ENCODE assay signal across 1 cellular context in the genomic region with DNA sequence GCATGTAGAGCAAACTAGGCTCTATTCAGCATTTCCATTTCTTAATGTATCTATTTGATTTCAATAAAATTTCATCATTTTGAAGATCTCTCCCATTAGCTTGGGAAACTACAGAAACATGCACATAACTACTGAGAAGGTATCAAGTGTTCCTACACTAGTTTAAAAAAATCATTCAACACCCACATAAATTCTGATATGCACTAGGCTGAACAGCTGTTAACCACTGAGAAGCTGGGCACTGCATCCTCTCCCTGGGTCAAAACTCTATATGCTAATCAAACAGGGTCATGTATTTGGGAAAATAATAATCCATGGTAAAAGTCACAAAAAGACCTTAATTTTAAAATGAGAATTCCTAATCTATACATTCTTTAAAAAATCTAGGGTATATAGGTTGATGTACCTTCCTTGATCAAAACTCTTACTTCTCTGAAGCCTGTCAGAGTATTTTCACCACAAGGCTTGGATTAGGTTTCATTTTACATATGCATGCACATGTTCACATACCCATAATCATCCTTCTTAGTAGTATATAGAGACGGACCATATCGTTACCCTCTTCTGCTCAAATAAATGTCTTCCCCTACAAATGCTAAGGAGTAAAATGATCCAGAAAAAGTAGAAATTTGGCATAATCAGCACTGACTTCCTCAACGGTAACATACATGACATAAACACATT.
A peak's percentile ranks its signal among the peaks of the same experiment; 100 is the strongest.
TF ChIP-seq lines count a peak whose summit lies in the region.

No MANE protein-coding gene starts in this region.

TF ChIP-seq in HEK293, 187 proteins besides CTCF, POLR2A, EP300 and RAD21:
- TF ChIP-seq ZNF148 (tag by site-specific recombination; IDR thresholded peaks at IDR 0.05; ENCODE audit: borderline replicate concordance): no peak
- no peak for TF ChIP-seq ZNF16 (tag by site-specific recombination; IDR thresholded peaks at IDR 0.05; ENCODE audit: low read depth)
- no peak for TF ChIP-seq SETDB1 (IDR thresholded peaks at IDR 0.05; ENCODE audit: insufficient read length, low read length)
- TF ChIP-seq ZBTB20 (tag by site-specific recombination; IDR thresholded peaks at IDR 0.05): no peak
- TF ChIP-seq ZBTB48 (tag by site-specific recombination; IDR thresholded peaks at IDR 0.05): no peak
- 0 out of 2 replicates have a peak, but pooled peaks have one; percentile 4 for TF ChIP-seq PRDM6 (tag by site-specific recombination; IDR thresholded peaks at IDR 0.05)
- no peak for TF ChIP-seq ZNF768 (tag by site-specific recombination; IDR thresholded peaks at IDR 0.05)
- no peak for TF ChIP-seq KLF16 (tag by site-specific recombination; IDR thresholded peaks at IDR 0.05)
- TF ChIP-seq ZNF701 (tag by site-specific recombination; IDR thresholded peaks at IDR 0.05): no peak
- no peak for TF ChIP-seq YY2 (tag by site-specific recombination; IDR thresholded peaks at IDR 0.05)
- TF ChIP-seq EGR2 (tag by site-specific recombination; IDR thresholded peaks at IDR 0.05; ENCODE audit: low read depth): 0 out of 2 replicates have a peak, but pooled peaks have one; percentile 18
- no peak for TF ChIP-seq ZFP41 (tag by site-specific recombination; IDR thresholded peaks at IDR 0.05; ENCODE audit: borderline replicate concordance)
- TF ChIP-seq ZNF2 (tag by site-specific recombination; IDR thresholded peaks at IDR 0.05): no peak
- no peak for TF ChIP-seq ZBTB6 (tag by site-specific recombination; IDR thresholded peaks at IDR 0.05)
- TF ChIP-seq ZFHX2 (tag by site-specific recombination; conservative IDR thresholded peaks at IDR 0.05): peak; percentile 36; the same call in 1 of the 2 replicates
- TF ChIP-seq PRDM10 (tag by site-specific recombination; IDR thresholded peaks at IDR 0.05): peak; percentile 39
- TF ChIP-seq ZNF777 (tag by site-specific recombination; IDR thresholded peaks at IDR 0.05; ENCODE audit: borderline replicate concordance): no peak
- no peak for TF ChIP-seq ELK4 (IDR thresholded peaks at IDR 0.05; ENCODE audit: borderline replicate concordance, low read depth, low read length)
- TF ChIP-seq ZNF677 (tag by site-specific recombination; IDR thresholded peaks at IDR 0.05): no peak
- TF ChIP-seq KLF9 (tag by site-specific recombination; IDR thresholded peaks at IDR 0.05; ENCODE audit: low read depth): no peak
- no peak for TF ChIP-seq ZNF114 (tag by site-specific recombination; IDR thresholded peaks at IDR 0.05)
- TF ChIP-seq ZNF37A (tag by site-specific recombination; IDR thresholded peaks at IDR 0.05): no peak
